1 cellular context compared by ENCODE assay signal in genomic region chr6:137810554-137811120, GRCh38.
TF ChIP-seq lines count a peak whose summit lies in the region.

No MANE protein-coding gene starts in this region.

TF ChIP-seq in HepG2, 621 proteins besides CTCF, POLR2A, EP300 and RAD21 (continued from another document and continues in another):
- TF ChIP-seq ZNF879 (CRISPR knock-in tag; IDR thresholded peaks at IDR 0.05) (no peak), ZNF550 (CRISPR knock-in tag; IDR thresholded peaks at IDR 0.05; ENCODE audit: borderline replicate concordance) (no peak), ZNF83 (CRISPR knock-in tag; IDR thresholded peaks at IDR 0.05; ENCODE audit: borderline replicate concordance) (no peak), GMEB1 (CRISPR knock-in tag; IDR thresholded peaks at IDR 0.05; ENCODE audit: borderline replicate concordance) (no peak), ZKSCAN5 (CRISPR knock-in tag; IDR thresholded peaks at IDR 0.05) (no peak), GLI4 (CRISPR knock-in tag; IDR thresholded peaks at IDR 0.05; ENCODE audit: borderline replicate concordance) (no peak), ZBTB2 (CRISPR knock-in tag; IDR thresholded peaks at IDR 0.05; ENCODE audit: low read depth) (no peak), SMARCE1 (IDR thresholded peaks at IDR 0.05; ENCODE audit: borderline replicate concordance) (no peak), TARDBP (CRISPR knock-in tag; IDR thresholded peaks at IDR 0.05) (peak; percentile 77), ZNF784 (CRISPR knock-in tag; IDR thresholded peaks at IDR 0.05; ENCODE audit: borderline replicate concordance) (peak; percentile 24; the same call in 1 of the 2 replicates), PAXIP1 (CRISPR knock-in tag; conservative IDR thresholded peaks at IDR 0.05) (peak; percentile 81), NFE2 (CRISPR knock-in tag; IDR thresholded peaks at IDR 0.05) (no peak), MED13 (CRISPR knock-in tag; IDR thresholded peaks at IDR 0.05) (no peak; the same call in 1 of the 2 replicates), ATF1 (CRISPR knock-in tag; IDR thresholded peaks at IDR 0.05) (no peak; the same call in none of the 2 replicates), ZNF615 (CRISPR knock-in tag; IDR thresholded peaks at IDR 0.05; ENCODE audit: borderline replicate concordance) (no peak; the same call in 1 of the 2 replicates), ZNF275 (CRISPR knock-in tag; IDR thresholded peaks at IDR 0.05; ENCODE audit: borderline replicate concordance) (0 out of 2 replicates have a peak, but pooled peaks have one; percentile 79), ZNF331 (CRISPR knock-in tag; IDR thresholded peaks at IDR 0.05) (peak; percentile 26; the same call in 1 of the 2 replicates), CHD4 (IDR thresholded peaks at IDR 0.05; ENCODE audit: borderline replicate concordance, low read length) (peak; percentile 100), NFIB (CRISPR knock-in tag; IDR thresholded peaks at IDR 0.05; ENCODE audit: borderline replicate concordance) (no peak), TOPORS (CRISPR knock-in tag; IDR thresholded peaks at IDR 0.05) (no peak), CCAR2 (optimal IDR thresholded peaks at IDR 0.05; ENCODE audit: low read depth, low read length) (no peak), THAP8 (CRISPR knock-in tag; IDR thresholded peaks at IDR 0.05; ENCODE audit: borderline replicate concordance) (no peak), HNRNPUL1 (IDR thresholded peaks at IDR 0.05; ENCODE audit: low read depth, low read length) (no peak), DBP (CRISPR knock-in tag; IDR thresholded peaks at IDR 0.05; ENCODE audit: not compliant biosample characterization) (no peak), AGO2 (optimal IDR thresholded peaks at IDR 0.05; ENCODE audit: low read depth, low read length) (no peak), ZNF609 (CRISPR knock-in tag; IDR thresholded peaks at IDR 0.05; ENCODE audit: borderline replicate concordance) (peak; percentile 54; the same call in 1 of the 2 replicates), BORCS8-MEF2B (CRISPR knock-in tag; IDR thresholded peaks at IDR 0.05) (no peak), ZNF335 (CRISPR knock-in tag; IDR thresholded peaks at IDR 0.05) (no peak), SP2 (CRISPR knock-in tag; IDR thresholded peaks at IDR 0.05) (no peak), HNF1B (CRISPR knock-in tag; IDR thresholded peaks at IDR 0.05) (no peak), CBFB (CRISPR knock-in tag; IDR thresholded peaks at IDR 0.05) (no peak), MYNN (CRISPR knock-in tag; IDR thresholded peaks at IDR 0.05; ENCODE audit: low read depth) (no peak), WIZ (CRISPR knock-in tag; IDR thresholded peaks at IDR 0.05) (no peak), ONECUT2 (CRISPR knock-in tag; IDR thresholded peaks at IDR 0.05) (peak; percentile 55), KAT7 (CRISPR knock-in tag; IDR thresholded peaks at IDR 0.05; ENCODE audit: borderline replicate concordance) (0 out of 2 replicates have a peak, but pooled peaks have one; percentile 27), THRA (CRISPR knock-in tag; IDR thresholded peaks at IDR 0.05; ENCODE audit: borderline replicate concordance) (no peak), ZNF546 (CRISPR knock-in tag; conservative IDR thresholded peaks at IDR 0.05) (no peak), ZXDC (CRISPR knock-in tag; IDR thresholded peaks at IDR 0.05) (no peak), TEAD3 (CRISPR knock-in tag; optimal IDR thresholded peaks at IDR 0.05; ENCODE audit: borderline replicate concordance) (peak; percentile 75), ARHGAP35 (CRISPR knock-in tag; IDR thresholded peaks at IDR 0.05; ENCODE audit: borderline replicate concordance) (no peak)
